In genomic region chr15:41288464-41288863, GRCh38 we compare ENCODE assay signal across 16 cellular contexts. TPM values are rescaled to one million over a fixed set of nuclear protein-coding genes. Genes with fewer than 3 reads are reported as not detected.
DNase-seq lines count a peak whose midpoint lies in the region; ATAC-seq lines count a peak whose summit lies in the region.
"Had no signal": no experiment of that assay in that cellular context is flagged by ENCODE, and none has a peak within 500 bp of the region (broad histone marks: within the 10 kb centered on the region; RNA-seq: fewer than 3 reads in every experiment).

No MANE protein-coding gene starts in this region.

- H3K4me3 ChIP-seq in naive thymus-derived CD4-positive, alpha-beta T cell (ENCODE audit: low read length) = no peak overlapping the region
- H3K4me3 ChIP-seq: body of pancreas, gastroesophageal sphincter, SJCRH30 had no signal

- H3K36me3 ChIP-seq in naive thymus-derived CD4-positive, alpha-beta T cell (ENCODE audit: control insufficient read depth in 2 of 3, insufficient read depth in 3 of 3, low read length in 3 of 3) = peaks cover 10 to 36% (median 16%) of the 10 kb centered on the region in 3 experiments

- H3K27ac Mint-ChIP-seq in activated CD4-positive, alpha-beta T cell treated with anti-CD3 and anti-CD28 coated beads, Interleukin-2, amount 10 ng/mL, durations not matched to agents 7 days and 5 days = peak overlapping the region; percentile 33
- peak overlapping the region in 5 of 9 donors; percentile 19 to 82 (median 21) for H3K27ac Mint-ChIP-seq in naive thymus-derived CD4-positive, alpha-beta T cell

- intact Hi-C loops in naive thymus-derived CD4-positive, alpha-beta T cell (cut with micrococcal nuclease) = loop anchor here in 1 of 2 donors (10.0 kb wide), 1 partner anchor 986 kb away; the partner anchor contains the start of genes GANC and TMEM87A

- H3K4me1 Mint-ChIP-seq in activated CD4-positive, alpha-beta T cell treated with anti-CD3 and anti-CD28 coated beads, Interleukin-2, amount 10 ng/mL, durations not matched to agents 7 days and 5 days = peaks cover 40% of the 10 kb centered on the region
- H3K4me1 Mint-ChIP-seq in naive thymus-derived CD4-positive, alpha-beta T cell = peaks cover 19 to 54% (median 47%) of the 10 kb centered on the region in 7 donors

- CTCF ChIA-PET in activated CD4-positive, alpha-beta T cell treated with anti-CD3 and anti-CD28 coated beads, Interleukin-2, amount 10 ng/mL, durations not matched to agents 7 days and 5 days (lab: Charles Lee) = interaction anchor here (1.1 kb wide), 1 partner anchor 34 kb away, joined by 3 read pairs; no protein-coding TSS in a partner anchor
- CTCF ChIA-PET in naive thymus-derived CD4-positive, alpha-beta T cell (lab: Charles Lee) = no interaction called here

- no peak overlapping the region for H3K4me3 Mint-ChIP-seq in activated CD4-positive, alpha-beta T cell treated with anti-CD3 and anti-CD28 coated beads, Interleukin-2, amount 10 ng/mL, durations not matched to agents 7 days and 5 days
- H3K4me3 Mint-ChIP-seq in naive thymus-derived CD4-positive, alpha-beta T cell = peak overlapping the region in 3 of 10 donors; percentile 20 to 59 (median 53)

- peaks cover 6% of the 10 kb centered on the region for H3K9me3 Mint-ChIP-seq in activated CD4-positive, alpha-beta T cell treated with anti-CD3 and anti-CD28 coated beads, Interleukin-2, amount 10 ng/mL, durations not matched to agents 7 days and 5 days
- peaks cover 0 to 5% (median 0%) of the 10 kb centered on the region in 11 donors for H3K9me3 Mint-ChIP-seq in naive thymus-derived CD4-positive, alpha-beta T cell

- no peaks in the 10 kb centered on the region for H3K27me3 ChIP-seq in naive thymus-derived CD4-positive, alpha-beta T cell (ENCODE audit: control insufficient read depth in 2 of 2, insufficient read depth in 2 of 2, low read length in 2 of 2)
- H3K27me3 ChIP-seq: body of pancreas, gastroesophageal sphincter, SJCRH30 had no signal

- no peaks in the 10 kb centered on the region for H3K27me3 Mint-ChIP-seq in activated CD4-positive, alpha-beta T cell treated with anti-CD3 and anti-CD28 coated beads, Interleukin-2, amount 10 ng/mL, durations not matched to agents 7 days and 5 days
- peaks cover 0 to 2% (median 0%) of the 10 kb centered on the region in 5 donors for H3K27me3 Mint-ChIP-seq in naive thymus-derived CD4-positive, alpha-beta T cell

- DNase-seq in activated CD4-positive, alpha-beta T cell treated with anti-CD3 and anti-CD28 coated beads, Interleukin-2, amount 10 ng/mL, durations not matched to agents 7 days and 5 days = no peak
- DNase-seq in activated CD4-positive, alpha-beta T cell treated with anti-CD3 and anti-CD28 coated beads, Interleukin-2, amount 50 U/mL, for 48 hours = no peak
- DNase-seq in RKO (ENCODE audit: low spot score) = peak; percentile 60
- DNase-seq in naive thymus-derived CD4-positive, alpha-beta T cell = no peak
- DNase-seq in stimulated activated CD4-positive, alpha-beta T cell treated with anti-CD3 and anti-CD28 coated beads, Interleukin-1b, Interleukin-23, amount 100 ng/mL, for 48 hours = no peak
- no peak for DNase-seq in NCI-H1105 treated with DMSO at 0.1 percent for 48 hours (lab: John Stamatoyannopoulos, UW)
- DNase-seq: body of pancreas; midbrain; MV-4-11; NCI-H2171 treated with DMSO at 0.1 percent for 48 hours; NK-92 treated with Interleukin-12 subunit alpha and Interleukin-12 subunit beta, amount 100 ng/mL, for 24 hours; SJCRH30; stimulated activated CD4-positive, alpha-beta T cell treated with anti-CD3 and anti-CD28 coated beads, Interleukin-12 subunit alpha, Interleukin-12 subunit beta, amount 100 ng/mL, for 4 hours; trophoblast cell had no signal

- ATAC-seq in naive thymus-derived CD4-positive, alpha-beta T cell = no peak
- ATAC-seq: body of pancreas, gastroesophageal sphincter had no signal

- POLR2A ChIA-PET in activated CD4-positive, alpha-beta T cell treated with anti-CD3 and anti-CD28 coated beads, Interleukin-2, amount 10 ng/mL, durations not matched to agents 7 days and 5 days (lab: Charles Lee) = no interaction called here
- POLR2A ChIA-PET in naive thymus-derived CD4-positive, alpha-beta T cell (lab: Charles Lee) = no interaction called here

- H3K4me1 ChIP-seq in naive thymus-derived CD4-positive, alpha-beta T cell (ENCODE audit: control insufficient read depth in 2 of 2, insufficient read depth in 2 of 2, low read length in 2 of 2) = peaks cover 14 to 27% of the 10 kb centered on the region in 2 donors
- H3K4me1 ChIP-seq: SJCRH30 had no signal

- H3K9me3 ChIP-seq in naive thymus-derived CD4-positive, alpha-beta T cell (ENCODE audit: control insufficient read depth in 2 of 3, low read length in 3 of 3) = no peaks in the 10 kb centered on the region
- H3K9me3 ChIP-seq: body of pancreas, gastroesophageal sphincter, SJCRH30 had no signal

- H3K27ac ChIP-seq in naive thymus-derived CD4-positive, alpha-beta T cell (ENCODE audit: low read depth, low read length) = peak overlapping the region; percentile 42
- H3K27ac ChIP-seq: body of pancreas, SJCRH30 had no signal

- H3K36me3 Mint-ChIP-seq in activated CD4-positive, alpha-beta T cell treated with anti-CD3 and anti-CD28 coated beads, Interleukin-2, amount 10 ng/mL, durations not matched to agents 7 days and 5 days (ENCODE audit: low read depth) = peaks cover 55% of the 10 kb centered on the region
- H3K36me3 Mint-ChIP-seq in naive thymus-derived CD4-positive, alpha-beta T cell = peaks cover 12 to 41% (median 28%) of the 10 kb centered on the region in 5 donors

RNA-seq across cellular contexts. Expression of gene OIP5, which starts 43.9 kb away (rescaled TPM):
- 10 to 100 TPM; 18.9 to 21.9 TPM for total RNA-seq in activated CD4-positive, alpha-beta T cell treated with anti-CD3 and anti-CD28 coated beads, Interleukin-2, amount 10 ng/mL, durations not matched to agents 7 days and 5 days
- 10 to 100 TPM in 1 of 5 experiments, under 1 TPM in 3, not detected in 1; 0.32 to 15.2 (median 0.54) TPM for total RNA-seq in naive thymus-derived CD4-positive, alpha-beta T cell
- polyA plus RNA-seq in naive thymus-derived CD4-positive, alpha-beta T cell = under 1 TPM in 1 of 2 donors, not detected in 1; 0.83 TPM
- total RNA-seq: body of pancreas had no signal

RNA-seq across cellular contexts. Expression of gene NUSAP1, which starts 44.2 kb away (rescaled TPM):
- 100 to 1,000 TPM; 310 to 336 TPM for total RNA-seq in activated CD4-positive, alpha-beta T cell treated with anti-CD3 and anti-CD28 coated beads, Interleukin-2, amount 10 ng/mL, durations not matched to agents 7 days and 5 days
- total RNA-seq in naive thymus-derived CD4-positive, alpha-beta T cell = 100 to 1,000 TPM in 1 of 5 experiments, 1 to 10 TPM in 4; 1.3 to 167 (median 3.0) TPM
- polyA plus RNA-seq in naive thymus-derived CD4-positive, alpha-beta T cell = 1 to 10 TPM in 1 of 2 donors, under 1 TPM in 1; 0.86 to 1.1 TPM

RNA-seq across cellular contexts. Expression of gene CHP1, which starts 57.4 kb away (rescaled TPM):
- total RNA-seq in activated CD4-positive, alpha-beta T cell treated with anti-CD3 and anti-CD28 coated beads, Interleukin-2, amount 10 ng/mL, durations not matched to agents 7 days and 5 days = 10 to 100 TPM; 59.2 to 61.1 TPM
- total RNA-seq in naive thymus-derived CD4-positive, alpha-beta T cell = 10 to 100 TPM; 20.2 to 70.6 (median 24.7) TPM
- 10 to 100 TPM; 11.0 to 12.4 TPM for polyA plus RNA-seq in naive thymus-derived CD4-positive, alpha-beta T cell

RNA-seq across cellular contexts. Expression of gene EXD1, which starts 57.9 kb away (rescaled TPM):
- total RNA-seq in activated CD4-positive, alpha-beta T cell treated with anti-CD3 and anti-CD28 coated beads, Interleukin-2, amount 10 ng/mL, durations not matched to agents 7 days and 5 days = not detected
- not detected for total RNA-seq in naive thymus-derived CD4-positive, alpha-beta T cell
- polyA plus RNA-seq in naive thymus-derived CD4-positive, alpha-beta T cell = not detected
- total RNA-seq: body of pancreas, gastroesophageal sphincter, osteocyte, SJCRH30 had no signal
